ENCODE assay signal across 10 cellular contexts in genomic region chr3:87576752-87577151, GRCh38.
"Had no signal": no experiment of that assay in that cellular context is flagged by ENCODE, and none has a peak within 500 bp of the region (broad histone marks: within the 10 kb centered on the region; RNA-seq: fewer than 3 reads in every experiment).

No MANE protein-coding gene starts in this region.

- H3K9me3 Mint-ChIP-seq: IgD-negative memory B cell had no signal

- DNase-seq: GM23248, GOT3, H7, KBM-7 had no signal

- H3K4me1 Mint-ChIP-seq: IgD-negative memory B cell had no signal

- H3K4me2 ChIP-seq: KMS-11 had no signal

- FAIRE-seq: HepG2 had no signal

- H3K4me3 ChIP-seq: GM23248, HAP-1 had no signal

- H3K36me3 ChIP-seq: HAP-1 had no signal

- H3K27ac ChIP-seq: GM23248, HL-60, KMS-11 had no signal

- H2AFZ ChIP-seq: GM23248 had no signal

- H3K36me3 Mint-ChIP-seq: IgD-negative memory B cell had no signal

- H3K9ac ChIP-seq: GM23248, KMS-11 had no signal

- H3K9me3 ChIP-seq: HAP-1 had no signal

- H3K27me3 Mint-ChIP-seq: IgD-negative memory B cell had no signal

- H3K27ac Mint-ChIP-seq: IgD-negative memory B cell had no signal

- ATAC-seq: HCT116, HepG2 had no signal

- H3K4me1 ChIP-seq: HAP-1 had no signal

- H3K4me3 Mint-ChIP-seq: IgD-negative memory B cell had no signal
